ENCODE assay signal across 8 cellular contexts in genomic region chr4:3423406-3423805, GRCh38. TPM values are rescaled to one million over a fixed set of nuclear protein-coding genes. Genes with fewer than 3 reads are reported as not detected.
"Had no signal": no experiment of that assay in that cellular context is flagged by ENCODE, and none has a peak within 500 bp of the region (broad histone marks: within the 10 kb centered on the region; RNA-seq: fewer than 3 reads in every experiment).

No MANE protein-coding gene starts in this region.

- H3K27ac ChIP-seq: HL-60 had no signal

- DNase-seq: H9, HCEC 1CT had no signal

- H3K4me3 ChIP-seq: GM23338 had no signal

- ATAC-seq: HepG2 had no signal

RNA-seq across cellular contexts. Expression of gene HGFAC, which starts 18.4 kb away (rescaled TPM):
- total RNA-seq: HT1080 had no signal
- polyA plus RNA-seq: GM23338, IgD-negative memory B cell had no signal

RNA-seq across cellular contexts. Expression of gene DOK7, which starts 39.7 kb away (rescaled TPM):
- total RNA-seq: H1, HT1080 had no signal
